9 cellular contexts compared by ENCODE assay signal in genomic region chr17:78126895-78127239, GRCh38. TPM values are rescaled to one million over a fixed set of nuclear protein-coding genes. Genes with fewer than 3 reads are reported as not detected.
DNase-seq lines count a peak whose midpoint lies in the region; ATAC-seq and TF ChIP-seq lines count a peak whose summit lies in the region.
"Had no signal": no experiment of that assay in that cellular context is flagged by ENCODE, and none has a peak within 500 bp of the region (broad histone marks: within the 10 kb centered on the region; RNA-seq: fewer than 3 reads in every experiment).

No MANE protein-coding gene starts in this region.

- H3K36me3 Mint-ChIP-seq in H9 (ENCODE audit: insufficient read depth in 1 of 3, low read depth in 3 of 3) = peaks cover 7 to 19% (median 17%) of the 10 kb centered on the region in 3 experiments

- no peaks in the 10 kb centered on the region for H3K79me1 ChIP-seq in H9 (ENCODE audit: insufficient read depth, low read depth, low read length, poor library complexity, severe bottlenecking)

- H3K27me3 ChIP-seq in H9 (ENCODE audit: insufficient read depth, low read length) (no peaks in the 10 kb centered on the region; the same call in 1 of the 2 replicates), hepatocyte (peaks cover 11% of the 10 kb centered on the region)

- H3K79me2 ChIP-seq in H9 (ENCODE audit: insufficient read depth, low read length) (no peaks in the 10 kb centered on the region; the same call in 1 of the 2 replicates), hepatocyte (peaks cover 3% of the 10 kb centered on the region)

- no peak overlapping the region for H4K91ac ChIP-seq in H9 (ENCODE audit: insufficient read length, low read depth, low read length)

- no peak overlapping the region for H2BK12ac ChIP-seq in H9 (ENCODE audit: insufficient read length, low read depth, low read length)

- H2BK20ac ChIP-seq in H9 (ENCODE audit: low read depth, low read length, poor library complexity, severe bottlenecking) = no peak overlapping the region

- no peaks in the 10 kb centered on the region for H3K9me2 ChIP-seq in hepatocyte (replicated peaks; ENCODE audit: insufficient read depth)

- H4K5ac ChIP-seq in H9 (ENCODE audit: insufficient read length, low read depth, low read length) = no peak overlapping the region

- ATAC-seq in GM21723 (IDR thresholded peaks at IDR 0.05; ENCODE audit: unreplicated experiment) = no peak

- peak overlapping the region; percentile 81 to 85 for H3K4me3 Mint-ChIP-seq in H9

- no peak overlapping the region for H3K23ac ChIP-seq in H9 (ENCODE audit: insufficient read length, low read depth, low read length)

- peak overlapping the region; percentile 32 for H3K18ac ChIP-seq in H9 (ENCODE audit: insufficient read length, low read depth, low read length)

- no peak overlapping the region for H3K9ac ChIP-seq in H9 (ENCODE audit: extremely low read depth, insufficient read length, low read length)

- H2BK15ac ChIP-seq in H9 (ENCODE audit: low read depth, low read length) = no peak overlapping the region

- H4K20me1 ChIP-seq in H9 (ENCODE audit: control insufficient read depth, insufficient read depth, insufficient read length) (no peaks in the 10 kb centered on the region), hepatocyte (ENCODE audit: insufficient read depth, poor library complexity, severe bottlenecking) (no peaks in the 10 kb centered on the region)

- no peaks in the 10 kb centered on the region; a peak in 2 of 5 replicates for H3K9me3 Mint-ChIP-seq in H9

- H3K4me1 Mint-ChIP-seq in H9 = peaks cover 24% of the 10 kb centered on the region in 2 experiments

- H3K23me2 ChIP-seq in H9 (ENCODE audit: insufficient read length, low read depth, low read length, poor library complexity, severe bottlenecking) = peaks cover 19% of the 10 kb centered on the region

- no peaks in the 10 kb centered on the region for H3K36me3 ChIP-seq in hepatocyte (replicated peaks; ENCODE audit: insufficient read depth, low read depth)

- H3K14ac ChIP-seq in H9 (ENCODE audit: insufficient read depth, low read length) = no peak overlapping the region; the same call in 1 of the 2 replicates

- WGBS in H9 (ENCODE audit: extremely low coverage, insufficient read length, low lambda C conversion rate) = no CpG with 5 or more reads among the region's 6 CpGs
- 93% methylated on average over 5 of the region's 6 CpGs for WGBS in hepatocyte (ENCODE audit: low lambda C conversion rate, missing lambda C conversion rate)

- no peak overlapping the region for H2BK120ac ChIP-seq in H9 (ENCODE audit: low read depth, low read length, poor library complexity, severe bottlenecking)

- H2AFZ ChIP-seq in H9 (ENCODE audit: low read length) (no peak overlapping the region), hepatocyte (no peak overlapping the region)

- no peak overlapping the region for H2AK5ac ChIP-seq in H9 (ENCODE audit: insufficient read length, low read length)

- H3K27me3 Mint-ChIP-seq in H9 (ENCODE audit: low read depth) = peaks cover 4% of the 10 kb centered on the region

- H3K4me3 ChIP-seq in hepatocyte (no peak overlapping the region), skin epidermis (peak overlapping the region; percentile 54 to 83 (median 72))

- H3K4ac ChIP-seq in H9 (ENCODE audit: low read depth, low read length) = no peak overlapping the region

- H4K8ac ChIP-seq in H9 (replicated peaks; ENCODE audit: insufficient read length, low read depth, low read length) = no peak overlapping the region

- no peak overlapping the region for H3K27ac ChIP-seq in H9 (ENCODE audit: insufficient read length, low read depth, low read length)
- H3K27ac ChIP-seq in VCaP = peak overlapping the region; percentile 93
- no peak overlapping the region for H3K27ac ChIP-seq in hepatocyte
- H3K27ac ChIP-seq in skin epidermis = peak overlapping the region; percentile 13 to 98 (median 90)

- H3T11ph ChIP-seq in H9 (ENCODE audit: low read length) = no peak overlapping the region

- no peak overlapping the region for H2BK5ac ChIP-seq in H9 (ENCODE audit: insufficient read length, low read length)

- H3K9me3 ChIP-seq in H9 (ENCODE audit: control insufficient read depth, low read depth, low read length) (no peaks in the 10 kb centered on the region), hepatocyte (ENCODE audit: low read depth) (no peaks in the 10 kb centered on the region)

- no peak overlapping the region for H3K56ac ChIP-seq in H9 (ENCODE audit: insufficient read length, low read depth, low read length)

- H3K4me2 ChIP-seq in H9 (ENCODE audit: insufficient read depth, insufficient read length, low read length) = peak overlapping the region; percentile 64
- H3K4me2 ChIP-seq in hepatocyte = peak overlapping the region; percentile 100

- 0 out of 7 replicates have a peak overlapping the region, but pooled peaks of 1 of the 3 experiments have one; percentile 73 for H3K27ac Mint-ChIP-seq in H9

- H3K4me1 ChIP-seq in H9 (ENCODE audit: insufficient read depth, low read length) (peaks cover 10% of the 10 kb centered on the region; the same call in 1 of the 2 replicates), hepatocyte (ENCODE audit: insufficient read depth) (peaks cover 17% of the 10 kb centered on the region)

- TF ChIP-seq CTCF in H9 (conservative IDR thresholded peaks at IDR 0.05) (no peak), VCaP (conservative IDR thresholded peaks at IDR 0.05) (no peak), hepatocyte (IDR thresholded peaks at IDR 0.05; ENCODE audit: poor library complexity) (no peak)

- DNase-seq in H9 (no peak), hepatocyte (ENCODE audit: low spot score) (no peak), DMS53 treated with DMSO at 0.1 percent for 48 hours (lab: John Stamatoyannopoulos, UW; ENCODE audit: unreplicated experiment) (no peak), NCI-H2227 (lab: John Stamatoyannopoulos, UW; ENCODE audit: unreplicated experiment) (no peak), NCI-H146 treated with DMSO at 0.1 percent for 48 hours (lab: John Stamatoyannopoulos, UW; ENCODE audit: unreplicated experiment) (no peak)
- DNase-seq: NCI-H1694 had no signal

RNA-seq across cellular contexts. Expression of gene TMC6, which starts 1.7 kb away (rescaled TPM):
- total RNA-seq in H9 (2021) = 85.7 and 86.8 TPM in 2 replicates
- total RNA-seq in hepatocyte = 20.9 and 26.7 TPM in 2 replicates
- polyA plus RNA-seq in hepatocyte = 57.9 and 62.8 TPM in 2 replicates

RNA-seq across cellular contexts. Expression of gene TMC8, which starts 3.7 kb away (rescaled TPM):
- total RNA-seq in H9 (2021) (1.0 and 1.9 TPM in 2 replicates), hepatocyte (0.07 and 0.16 TPM in 2 replicates)
- 1.2 and 3.3 TPM in 2 replicates for polyA plus RNA-seq in hepatocyte

RNA-seq across cellular contexts. Expression of gene C17orf99, which starts 19.3 kb away (rescaled TPM):
- total RNA-seq in H9 (2021) = not detected in 2 replicates
- total RNA-seq in hepatocyte = 0.32 and 0.33 TPM in 2 replicates
- 0.62 and 0.77 TPM in 2 replicates for polyA plus RNA-seq in hepatocyte

RNA-seq across cellular contexts. Expression of gene SYNGR2, which starts 41.5 kb away (rescaled TPM):
- 41.0 and 43.9 TPM in 2 replicates for total RNA-seq in H9 (2021)
- total RNA-seq in hepatocyte = 48.3 and 72.5 TPM in 2 replicates
- 160 and 191 TPM in 2 replicates for polyA plus RNA-seq in hepatocyte

RNA-seq across cellular contexts. Expression of gene TK1, which starts 60.0 kb away (rescaled TPM):
- total RNA-seq in H9 (2021) = 95.8 and 98.7 TPM in 2 replicates
- 8.3 and 13.8 TPM in 2 replicates for total RNA-seq in hepatocyte
- polyA plus RNA-seq in hepatocyte = 29.9 and 31.9 TPM in 2 replicates

Comparison
In these comparisons a context has a peak if more than half of its experiments do, and no peak if none do; other contexts are left out.
1. H3K27ac ChIP-seq: peak in VCaP (single experiment) and skin epidermis (21 of 21); none in H9 (single experiment) and hepatocyte (single experiment).